In the genomic region with DNA sequence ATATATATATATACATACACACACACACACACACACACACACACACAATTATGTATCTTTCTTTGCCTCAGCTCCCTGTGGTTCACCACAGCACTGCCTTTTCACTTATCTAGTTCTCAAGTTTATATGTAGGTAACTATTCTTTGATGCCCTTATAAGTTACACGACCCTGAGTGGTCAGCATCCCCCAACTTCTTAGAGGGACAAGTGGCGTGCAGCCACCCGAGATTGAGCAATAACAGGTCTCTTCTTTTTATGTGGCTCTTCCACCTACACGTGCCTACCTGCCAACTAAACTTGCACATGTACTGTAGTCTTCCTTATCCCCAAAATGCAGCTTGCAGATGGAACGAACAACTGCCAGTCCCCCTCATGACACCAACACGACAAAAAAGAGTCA, we compare ENCODE assay signal across 38 cellular contexts.
"Had no signal": no experiment of that assay in that cellular context is flagged by ENCODE, and none has a peak within 500 bp of the region (broad histone marks: within the 10 kb centered on the region; RNA-seq: fewer than 3 reads in every experiment).

No MANE protein-coding gene starts in this region.

- H3K27me3 ChIP-seq: Peyer's patch, SJSA1 had no signal

- H3K27ac Mint-ChIP-seq: activated B cell treated with CpG ODN at 0.5 μM for 24 hours; activated CD4-positive, alpha-beta memory T cell treated with anti-CD3 and anti-CD28 coated beads for 36 hours; activated naive CD4-positive, alpha-beta T cell treated with anti-CD3 and anti-CD28 coated beads, Interleukin-2, amount 10 ng/mL, durations not matched to agents 7 days and 5 days; activated naive CD8-positive, alpha-beta T cell; activated naive CD8-positive, alpha-beta T cell treated with anti-CD3 and anti-CD28 coated beads, Interleukin-2, amount 50 U/mL, for 24 hours; activated T-helper 1 cell treated with anti-CD3 and anti-CD28 coated beads, Interleukin-12 subunit alpha, Interleukin-12 subunit beta, Interleukin-2, Interleukin-4 antibody, amounts not matched to agents 30 ng/mL and 10 ng/mL and 1 ng/mL, durations not matched to agents 14 hours and 24 hours and 36 hours; brain; T-helper 1 cell treated with Interleukin-12 subunit alpha and Interleukin-12 subunit beta and Interleukin-4 antibody, amounts not matched to agents 30 μg/mL and 1 μg/mL, for 36 hours; T-helper 2 cell treated with Interferon-gamma antibody and Interleukin-4, amounts not matched to agents 5 μg/mL and 100 μg/mL, for 36 hours had no signal

- H3K9ac ChIP-seq: SK-N-SH had no signal

- H3K9me3 Mint-ChIP-seq: activated B cell treated with CpG ODN at 0.5 μM for 24 hours; activated CD4-positive, alpha-beta memory T cell treated with anti-CD3 and anti-CD28 coated beads for 36 hours; activated naive CD4-positive, alpha-beta T cell treated with anti-CD3 and anti-CD28 coated beads, Interleukin-2, amount 10 ng/mL, durations not matched to agents 7 days and 5 days; activated naive CD8-positive, alpha-beta T cell treated with anti-CD3 and anti-CD28 coated beads, Interleukin-2, amount 50 U/mL, for 24 hours; activated T-cell treated with anti-CD3 and anti-CD28 coated beads, Interleukin-2, amount 50 U/mL, for 4 hours; activated T-helper 1 cell treated with anti-CD3 and anti-CD28 coated beads, Interleukin-12 subunit alpha, Interleukin-12 subunit beta, Interleukin-2, Interleukin-4 antibody, amounts not matched to agents 30 ng/mL and 10 ng/mL and 1 ng/mL, durations not matched to agents 14 hours and 24 hours and 36 hours; T-helper 1 cell treated with Interleukin-12 subunit alpha and Interleukin-12 subunit beta and Interleukin-4 antibody, amounts not matched to agents 30 μg/mL and 1 μg/mL, for 36 hours; T-helper 2 cell treated with Interferon-gamma antibody and Interleukin-4, amounts not matched to agents 5 μg/mL and 100 μg/mL, for 36 hours had no signal

- H3K9me3 ChIP-seq: Peyer's patch, SJSA1, SK-N-SH had no signal

- H3K27me3 Mint-ChIP-seq: activated naive CD8-positive, alpha-beta T cell; activated naive CD8-positive, alpha-beta T cell treated with anti-CD3 and anti-CD28 coated beads, Interleukin-2, amount 50 U/mL, for 24 hours; brain had no signal

- H3K36me3 Mint-ChIP-seq: activated CD4-positive, alpha-beta memory T cell treated with anti-CD3 and anti-CD28 coated beads for 36 hours; activated naive CD4-positive, alpha-beta T cell treated with anti-CD3 and anti-CD28 coated beads, Interleukin-2, amount 10 ng/mL, durations not matched to agents 7 days and 5 days; activated naive CD8-positive, alpha-beta T cell; brain had no signal

- H3K4me3 Mint-ChIP-seq: activated B cell treated with CpG ODN at 0.5 μM for 24 hours; activated CD4-positive, alpha-beta memory T cell treated with anti-CD3 and anti-CD28 coated beads for 36 hours; activated naive CD4-positive, alpha-beta T cell treated with anti-CD3 and anti-CD28 coated beads, Interleukin-2, amount 10 ng/mL, durations not matched to agents 7 days and 5 days; activated naive CD8-positive, alpha-beta T cell; activated naive CD8-positive, alpha-beta T cell treated with anti-CD3 and anti-CD28 coated beads, Interleukin-2, amount 50 U/mL, for 24 hours; activated T-cell treated with anti-CD3 and anti-CD28 coated beads, Interleukin-2, amount 50 U/mL, for 4 hours; activated T-helper 1 cell treated with anti-CD3 and anti-CD28 coated beads, Interleukin-12 subunit alpha, Interleukin-12 subunit beta, Interleukin-2, Interleukin-4 antibody, amounts not matched to agents 30 ng/mL and 10 ng/mL and 1 ng/mL, durations not matched to agents 14 hours and 24 hours and 36 hours; brain; T-helper 1 cell treated with Interleukin-12 subunit alpha and Interleukin-12 subunit beta and Interleukin-4 antibody, amounts not matched to agents 30 μg/mL and 1 μg/mL, for 36 hours; T-helper 2 cell treated with Interferon-gamma antibody and Interleukin-4, amounts not matched to agents 5 μg/mL and 100 μg/mL, for 36 hours had no signal

- H3K4me2 ChIP-seq: SK-N-SH had no signal

- H3K4me1 ChIP-seq: Peyer's patch, SJSA1 had no signal

- DNase-seq: activated B cell treated with CpG ODN at 0.5 μM for 24 hours; activated CD4-positive, alpha-beta memory T cell treated with anti-CD3 and anti-CD28 coated beads for 36 hours; activated CD4-positive, alpha-beta T cell treated with anti-CD3 and anti-CD28 coated beads for 4 hours; activated CD4-positive, alpha-beta T cell treated with anti-CD3 and anti-CD28 coated beads, Interleukin-2, amount 50 U/mL, for 1 hour; activated CD4-positive, CD25-positive, alpha-beta regulatory T cell treated with anti-CD3 and anti-CD28 coated beads, Interleukin-2, amount 50 U/mL, for 72 hours; activated CD8-positive, alpha-beta memory T cell treated with anti-CD3 and anti-CD28 coated beads, Interleukin-2, amount 50 U/mL, for 4 hours; activated effector memory CD4-positive, alpha-beta T cell treated with Interleukin-2 at 50 U/mL for 16 hours; activated naive CD4-positive, alpha-beta T cell treated with anti-CD3 and anti-CD28 coated beads, Interleukin-2, amount 10 ng/mL, durations not matched to agents 7 days and 5 days; activated naive CD8-positive, alpha-beta T cell treated with anti-CD3 and anti-CD28 coated beads, Interleukin-2, amount 50 U/mL, for 24 hours; activated T-cell treated with anti-CD3 and anti-CD28 coated beads for 4 hours; activated T-cell treated with anti-CD3 and anti-CD28 coated beads, Interleukin-2, amount 50 U/mL, for 4 hours; anterior cingulate cortex; caudate nucleus; cerebellar nuclear complex; Kasumi-1; MM.1S; MV-4-11; NCI-H1092; NCI-H1436 treated with DMSO at 0.1 percent for 48 hours; NCI-H1694 treated with DMSO at 0.1 percent for 48 hours; NCI-H2029; NCI-H510A; NCI-H526; NCI-H748 treated with DMSO at 0.1 percent for 48 hours; NK-92 treated with Interleukin-12 subunit alpha and Interleukin-12 subunit beta, amount 100 ng/mL, for 24 hours; PC-3; Peyer's patch; RPMI8226; SHP77 treated with DMSO at 0.1 percent for 48 hours; SK-N-SH had no signal

- H3K36me3 ChIP-seq: Peyer's patch, SJSA1 had no signal

- FAIRE-seq: bronchial epithelial cell had no signal

- H3K4me3 ChIP-seq: Peyer's patch, SJSA1 had no signal

- ATAC-seq: activated naive CD8-positive, alpha-beta T cell treated with anti-CD3 and anti-CD28 coated beads, Interleukin-2, amount 50 U/mL, for 24 hours; activated T-cell treated with anti-CD3 and anti-CD28 coated beads, Interleukin-2, amount 50 U/mL, for 4 hours; PC-3 had no signal

- H3K27ac ChIP-seq: Peyer's patch, SJSA1, VCaP had no signal

- H3K4me1 Mint-ChIP-seq: activated B cell treated with CpG ODN at 0.5 μM for 24 hours; activated naive CD4-positive, alpha-beta T cell treated with anti-CD3 and anti-CD28 coated beads, Interleukin-2, amount 10 ng/mL, durations not matched to agents 7 days and 5 days; activated naive CD8-positive, alpha-beta T cell treated with anti-CD3 and anti-CD28 coated beads, Interleukin-2, amount 50 U/mL, for 24 hours had no signal
